ENCODE assay signal across 1 cellular context in genomic region chr17:79500738-79501533, GRCh38.
TF ChIP-seq lines count a peak whose summit lies in the region.

No MANE protein-coding gene starts in this region.

TF ChIP-seq in GM23338, 12 proteins besides CTCF, POLR2A, EP300 and RAD21 (continued from another document):
- TF ChIP-seq EZH2phosphoT487 (IDR thresholded peaks at IDR 0.05; ENCODE audit: unreplicated experiment) (no peak), NANOG (IDR thresholded peaks at IDR 0.05; ENCODE audit: borderline replicate concordance) (no peak), EZH2 (IDR thresholded peaks at IDR 0.05; ENCODE audit: low read depth, unreplicated experiment) (no peak)
- TF ChIP-seq, protein P1, sequence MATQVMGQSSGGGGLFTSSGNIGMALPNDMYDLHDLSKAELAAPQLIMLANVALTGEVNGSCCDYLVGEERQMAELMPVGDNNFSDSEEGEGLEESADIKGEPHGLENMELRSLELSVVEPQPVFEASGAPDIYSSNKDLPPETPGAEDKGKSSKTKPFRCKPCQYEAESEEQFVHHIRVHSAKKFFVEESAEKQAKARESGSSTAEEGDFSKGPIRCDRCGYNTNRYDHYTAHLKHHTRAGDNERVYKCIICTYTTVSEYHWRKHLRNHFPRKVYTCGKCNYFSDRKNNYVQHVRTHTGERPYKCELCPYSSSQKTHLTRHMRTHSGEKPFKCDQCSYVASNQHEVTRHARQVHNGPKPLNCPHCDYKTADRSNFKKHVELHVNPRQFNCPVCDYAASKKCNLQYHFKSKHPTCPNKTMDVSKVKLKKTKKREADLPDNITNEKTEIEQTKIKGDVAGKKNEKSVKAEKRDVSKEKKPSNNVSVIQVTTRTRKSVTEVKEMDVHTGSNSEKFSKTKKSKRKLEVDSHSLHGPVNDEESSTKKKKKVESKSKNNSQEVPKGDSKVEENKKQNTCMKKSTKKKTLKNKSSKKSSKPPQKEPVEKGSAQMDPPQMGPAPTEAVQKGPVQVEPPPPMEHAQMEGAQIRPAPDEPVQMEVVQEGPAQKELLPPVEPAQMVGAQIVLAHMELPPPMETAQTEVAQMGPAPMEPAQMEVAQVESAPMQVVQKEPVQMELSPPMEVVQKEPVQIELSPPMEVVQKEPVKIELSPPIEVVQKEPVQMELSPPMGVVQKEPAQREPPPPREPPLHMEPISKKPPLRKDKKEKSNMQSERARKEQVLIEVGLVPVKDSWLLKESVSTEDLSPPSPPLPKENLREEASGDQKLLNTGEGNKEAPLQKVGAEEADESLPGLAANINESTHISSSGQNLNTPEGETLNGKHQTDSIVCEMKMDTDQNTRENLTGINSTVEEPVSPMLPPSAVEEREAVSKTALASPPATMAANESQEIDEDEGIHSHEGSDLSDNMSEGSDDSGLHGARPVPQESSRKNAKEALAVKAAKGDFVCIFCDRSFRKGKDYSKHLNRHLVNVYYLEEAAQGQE (IDR thresholded peaks at IDR 0.05; ENCODE audit: unreplicated experiment) = no peak
